Comparison of ENCODE assay signal across 1 cellular context in genomic region chr19:3012059-3012458, GRCh38. TPM values are rescaled to one million over a fixed set of nuclear protein-coding genes. Genes with fewer than 3 reads are reported as not detected.
"Had no signal": no experiment of that assay in that cellular context is flagged by ENCODE, and none has a peak within 500 bp of the region (broad histone marks: within the 10 kb centered on the region; RNA-seq: fewer than 3 reads in every experiment).

No MANE protein-coding gene starts in this region.

RNA-seq across cellular contexts. Expression of gene TLE6, which starts 34.7 kb away (rescaled TPM):
- total RNA-seq: transverse colon had no signal
